Comparison of ENCODE assay signal across 22 cellular contexts in genomic region chr6:33806795-33807194, GRCh38. TPM values are rescaled to one million over a fixed set of nuclear protein-coding genes. Genes with fewer than 3 reads are reported as not detected.
"Had no signal": no experiment of that assay in that cellular context is flagged by ENCODE, and none has a peak within 500 bp of the region (broad histone marks: within the 10 kb centered on the region; RNA-seq: fewer than 3 reads in every experiment).

No MANE protein-coding gene starts in this region.

- ATAC-seq: HepG2 had no signal

- H3K4me1 ChIP-seq: SJSA1 had no signal

- H3K27ac ChIP-seq: SJSA1, SK-N-MC had no signal

- H3K36me3 ChIP-seq: MG63, SJSA1 had no signal

- H3K9me3 ChIP-seq: MG63, SJSA1 had no signal

- DNase-seq: IMR-90, Karpas-422, KG1, MG63, NCI-H1092, NCI-H1105 treated with DMSO at 0.1 percent for 48 hours, NCI-H1417 treated with DMSO at 0.1 percent for 48 hours, NCI-H146, NCI-H1694 treated with DMSO at 0.1 percent for 48 hours, NCI-H1930, NCI-H2081, NCI-H2107, NCI-H526 treated with DMSO at 0.1 percent for 48 hours, NCI-H748 treated with DMSO at 0.1 percent for 48 hours, Right ventricle myocardium superior, RPMI8226, SIG-M5 had no signal

- H3K4me3 ChIP-seq: MG63, SJSA1, SK-N-MC had no signal

- H3K27me3 ChIP-seq: MG63 had no signal

RNA-seq across cellular contexts. Expression of gene MLN, which starts 3.0 kb away (rescaled TPM):
- total RNA-seq: HepG2, HT1080, IMR-90, NCI-H460, Right ventricle myocardium superior, SJSA1 had no signal
- polyA plus RNA-seq: HepG2, IMR-90 had no signal
